ENCODE assay signal across 11 cellular contexts in genomic region chr6:169141706-169142705, GRCh38.
DNase-seq lines count a peak whose midpoint lies in the region; ATAC-seq and TF ChIP-seq lines count a peak whose summit lies in the region.
"Had no signal": no experiment of that assay in that cellular context is flagged by ENCODE, and none has a peak within 500 bp of the region (broad histone marks: within the 10 kb centered on the region; RNA-seq: fewer than 3 reads in every experiment).

No MANE protein-coding gene starts in this region.

- H3K9me3 ChIP-seq in duodenal mucosa (ENCODE audit: control insufficient read depth in 1 of 2, low read length in 2 of 2), result no peaks in the 10 kb centered on the region
- H3K9me3 ChIP-seq in lower lobe of right lung, result no peaks in the 10 kb centered on the region

- peaks cover 3% of the 10 kb centered on the region in 2 donors for H3K4me1 ChIP-seq in duodenal mucosa (ENCODE audit: control insufficient read depth in 1 of 2, insufficient read depth in 2 of 2, low read length in 2 of 2)
- no peaks in the 10 kb centered on the region for H3K4me1 ChIP-seq in lower lobe of right lung

- TF ChIP-seq CTCF in lower lobe of right lung (IDR thresholded peaks at IDR 0.05), result no peak

- H3K27me3 Mint-ChIP-seq in natural killer cell treated with Interleukin-12 subunit alpha and Interleukin-12 subunit beta and Interleukin-15 and Interleukin-18, amount 100 ng/mL, for 72 hours, result peaks cover 8% of the 10 kb centered on the region in 2 donors

- no peaks in the 10 kb centered on the region for H3K4me1 Mint-ChIP-seq in natural killer cell treated with Interleukin-12 subunit alpha and Interleukin-12 subunit beta and Interleukin-15 and Interleukin-18, amount 100 ng/mL, for 72 hours (ENCODE audit: low read depth in 2 of 2)

- H3K4me3 Mint-ChIP-seq in natural killer cell treated with Interleukin-12 subunit alpha and Interleukin-12 subunit beta and Interleukin-15 and Interleukin-18, amount 100 ng/mL, for 72 hours, result no peak overlapping the region

- H3K27ac Mint-ChIP-seq in natural killer cell treated with Interleukin-12 subunit alpha and Interleukin-12 subunit beta and Interleukin-15 and Interleukin-18, amount 100 ng/mL, for 72 hours, result no peak overlapping the region

- H3K36me3 Mint-ChIP-seq in natural killer cell treated with Interleukin-12 subunit alpha and Interleukin-12 subunit beta and Interleukin-15 and Interleukin-18, amount 100 ng/mL, for 72 hours, result no peaks in the 10 kb centered on the region

- peak; percentile 77 to 79 for ATAC-seq in lower lobe of right lung
- no peak for ATAC-seq in natural killer cell treated with Interleukin-12 subunit alpha and Interleukin-12 subunit beta and Interleukin-15 and Interleukin-18, amount 100 ng/mL, for 72 hours

- no peaks in the 10 kb centered on the region for H3K27me3 ChIP-seq in duodenal mucosa (ENCODE audit: control insufficient read depth in 1 of 2, insufficient read depth in 2 of 2, low read length in 2 of 2)
- no peaks in the 10 kb centered on the region for H3K27me3 ChIP-seq in lower lobe of right lung (ENCODE audit: low read depth)

- H3K27ac ChIP-seq in duodenal mucosa (ENCODE audit: low read depth, low read length) (peak overlapping the region; percentile 25), lower lobe of right lung (peak overlapping the region; percentile 6)

- H3K4me3 ChIP-seq in duodenal mucosa (ENCODE audit: low read depth in 1 of 2, low read length in 2 of 2), result no peak overlapping the region
- no peak overlapping the region for H3K4me3 ChIP-seq in lower lobe of right lung

- intact Hi-C loops in lower lobe of right lung (cut with DNase I), result no loop called here

- H3K36me3 ChIP-seq in duodenal mucosa (ENCODE audit: control insufficient read depth in 1 of 2, insufficient read depth in 2 of 2, low read length in 2 of 2), result no peaks in the 10 kb centered on the region
- no peaks in the 10 kb centered on the region for H3K36me3 ChIP-seq in lower lobe of right lung

- no peaks in the 10 kb centered on the region for H3K9me3 Mint-ChIP-seq in natural killer cell treated with Interleukin-12 subunit alpha and Interleukin-12 subunit beta and Interleukin-15 and Interleukin-18, amount 100 ng/mL, for 72 hours

- no peak overlapping the region for H3K9ac ChIP-seq in duodenal mucosa (ENCODE audit: low read depth in 1 of 2, low read length in 2 of 2)

- DNase-seq in NOMO-1 (lab: John Stamatoyannopoulos, UW; ENCODE audit: unreplicated experiment in 2 of 2) (peak; percentile 80), lower lobe of right lung (no peak), superior temporal gyrus (ENCODE audit: extremely low spot score) (peak; percentile 35), NCI-H226 (no peak), NCI-H526 (lab: John Stamatoyannopoulos, UW) (no peak), NCI-H2171 (lab: John Stamatoyannopoulos, UW) (no peak)
- DNase-seq in natural killer cell treated with Interleukin-12 subunit alpha and Interleukin-12 subunit beta and Interleukin-15 and Interleukin-18, amount 100 ng/mL, for 72 hours (ENCODE audit: low spot score), result no peak
- DNase-seq: NCI-H2081; stimulated activated CD4-positive, alpha-beta T cell treated with anti-CD3 and anti-CD28 coated beads, Interleukin-12 subunit alpha, Interleukin-12 subunit beta, amount 100 ng/mL, for 4 hours; stimulated activated naive CD4-positive, alpha-beta T cell had no signal

Comparison
In these comparisons a context has a peak if more than half of its experiments do, and no peak if none do; other contexts are left out.
1. DNase-seq: peak in NOMO-1 (2 of 2) and superior temporal gyrus (single experiment); none in lower lobe of right lung (single experiment), NCI-H226 (single experiment), NCI-H526 (0 of 2), natural killer cell treated with Interleukin-12 subunit alpha and Interleukin-12 subunit beta and Interleukin-15 and Interleukin-18, amount 100 ng/mL, for 72 hours (single experiment) and NCI-H2171 (single experiment).
2. ATAC-seq: peak in lower lobe of right lung (2 of 2); none in natural killer cell treated with Interleukin-12 subunit alpha and Interleukin-12 subunit beta and Interleukin-15 and Interleukin-18, amount 100 ng/mL, for 72 hours (0 of 2).